In genomic region chr19:54665530-54665929, GRCh38 we compare ENCODE assay signal across 25 cellular contexts. TPM values are rescaled to one million over a fixed set of nuclear protein-coding genes. Genes with fewer than 3 reads are reported as not detected.
DNase-seq lines count a peak whose midpoint lies in the region; ATAC-seq, FAIRE-seq and TF ChIP-seq lines count a peak whose summit lies in the region.
"Had no signal": no experiment of that assay in that cellular context is flagged by ENCODE, and none has a peak within 500 bp of the region (broad histone marks: within the 10 kb centered on the region; RNA-seq: fewer than 3 reads in every experiment).

No MANE protein-coding gene starts in this region.

- no peaks in the 10 kb centered on the region for H3K9me2 ChIP-seq in MM.1S (replicated peaks; ENCODE audit: insufficient read depth, low read length)

- no peak overlapping the region for H3K9ac ChIP-seq in MM.1S (ENCODE audit: low read length)
- no peak overlapping the region for H3K9ac ChIP-seq in K562 (ENCODE audit: insufficient read depth in 1 of 2, low read depth in 2 of 2, low read length in 2 of 2)

- ATAC-seq in K562 (no peak), HG02678 (IDR thresholded peaks at IDR 0.05; ENCODE audit: unreplicated experiment) (no peak)
- ATAC-seq in stimulated activated naive B cell treated with anti-CD40 and anti-IgM and Interleukin-4, amounts not matched to agents 10 μg/mL and 1 μg/mL and 100 μg/mL, for 72 hours (replicated peaks) = no peak
- no peak for ATAC-seq in stimulated activated effector memory CD8-positive, alpha-beta T cell treated with anti-CD3 and anti-CD28 coated beads, Interleukin-12 subunit alpha, Interleukin-12 subunit beta, amount 100 ng/mL, for 72 hours

- TF ChIP-seq EP300 in K562 (IDR thresholded peaks at IDR 0.05; ENCODE audit: low read length) (no peak), esophagus muscularis mucosa (IDR thresholded peaks at IDR 0.05) (no peak)

- peak overlapping the region; percentile 65; the same call in 1 of the 2 replicates for H3K4me2 ChIP-seq in MM.1S (ENCODE audit: low read depth, low read length)
- H3K4me2 ChIP-seq in K562 (ENCODE audit: insufficient read depth, low read length) = no peak overlapping the region
- H3K4me2 ChIP-seq: A549 had no signal

- H2AFZ ChIP-seq in MM.1S (ENCODE audit: low read length) = no peak overlapping the region
- no peak overlapping the region for H2AFZ ChIP-seq in K562 (ENCODE audit: low read depth, low read length)

- no peaks in the 10 kb centered on the region for H3K36me3 ChIP-seq in MM.1S (replicated peaks; ENCODE audit: insufficient read depth, low read length)
- no peaks in the 10 kb centered on the region for H3K36me3 ChIP-seq in K562 (ENCODE audit: control insufficient read depth, insufficient read depth, low read length)
- no peaks in the 10 kb centered on the region for H3K36me3 ChIP-seq in esophagus muscularis mucosa
- H3K36me3 ChIP-seq: BE2C had no signal

- H3K36me3 Mint-ChIP-seq in stimulated activated naive B cell treated with anti-CD40 and anti-IgM and Interleukin-4, amounts not matched to agents 10 μg/mL and 1 μg/mL and 100 μg/mL, for 72 hours = peaks cover 39 to 45% of the 10 kb centered on the region in 2 donors
- no peaks in the 10 kb centered on the region for H3K36me3 Mint-ChIP-seq in stimulated activated effector memory CD8-positive, alpha-beta T cell treated with anti-CD3 and anti-CD28 coated beads, Interleukin-12 subunit alpha, Interleukin-12 subunit beta, amount 100 ng/mL, for 72 hours

- 3% methylated on average over 6 of the region's 6 CpGs for WGBS in K562 (ENCODE audit: insufficient coverage, low coverage, missing lambda C conversion rate)
- 83% methylated on average over 6 of the region's 6 CpGs for WGBS in esophagus muscularis mucosa

- H3K27me3 Mint-ChIP-seq in stimulated activated naive B cell treated with anti-CD40 and anti-IgM and Interleukin-4, amounts not matched to agents 10 μg/mL and 1 μg/mL and 100 μg/mL, for 72 hours = peaks cover 14 to 30% of the 10 kb centered on the region in 2 donors

- no peak for FAIRE-seq in K562 (lab: Jason Lieb, UNC)
- FAIRE-seq: A549, D721Med, GM12891, H1 had no signal

- CTCF ChIA-PET in K562 (lab: Yijun Ruan, JAX; ENCODE audit: low intra/inter-chr PET ratio) = no interaction called here

- no peak overlapping the region for H3K4me3 Mint-ChIP-seq in stimulated activated naive B cell treated with anti-CD40 and anti-IgM and Interleukin-4, amounts not matched to agents 10 μg/mL and 1 μg/mL and 100 μg/mL, for 72 hours
- no peak overlapping the region for H3K4me3 Mint-ChIP-seq in stimulated activated effector memory CD8-positive, alpha-beta T cell treated with anti-CD3 and anti-CD28 coated beads, Interleukin-12 subunit alpha, Interleukin-12 subunit beta, amount 100 ng/mL, for 72 hours
- H3K4me3 Mint-ChIP-seq: CD4-positive, alpha-beta T cell; CD8-positive, alpha-beta memory T cell had no signal

- H3K9me1 ChIP-seq in K562 (ENCODE audit: control insufficient read depth, insufficient read depth, low read length) = no peaks in the 10 kb centered on the region

- peaks cover 14 to 20% of the 10 kb centered on the region in 2 donors for H3K9me3 Mint-ChIP-seq in stimulated activated naive B cell treated with anti-CD40 and anti-IgM and Interleukin-4, amounts not matched to agents 10 μg/mL and 1 μg/mL and 100 μg/mL, for 72 hours
- H3K9me3 Mint-ChIP-seq in stimulated activated effector memory CD8-positive, alpha-beta T cell treated with anti-CD3 and anti-CD28 coated beads, Interleukin-12 subunit alpha, Interleukin-12 subunit beta, amount 100 ng/mL, for 72 hours = peaks cover 5% of the 10 kb centered on the region

- peak overlapping the region; percentile 48; the same call in 1 of the 2 replicates for H3K27ac ChIP-seq in MM.1S (ENCODE audit: low read length)
- H3K27ac ChIP-seq in K562 (ENCODE audit: extremely low read depth, low read depth, low read length) = no peak overlapping the region
- H3K27ac ChIP-seq in esophagus muscularis mucosa (replicated peaks in 1 of 4) = no peak overlapping the region
- H3K27ac ChIP-seq: A549 had no signal

- H3K4me3 ChIP-seq in MM.1S (ENCODE audit: low read length) (no peak overlapping the region; the same call in 1 of the 2 replicates), K562 (no peak overlapping the region), esophagus muscularis mucosa (no peak overlapping the region)
- H3K4me3 ChIP-seq: A549 had no signal

- TF ChIP-seq CTCF in MM.1S (IDR thresholded peaks at IDR 0.05; ENCODE audit: low read length) (no peak), K562 (IDR thresholded peaks at IDR 0.05 in 2 of 3, conservative IDR thresholded peaks at IDR 0.05 in 1 of 3; ENCODE audit: insufficient read depth in 2 of 3, low read depth in 1 of 3, low read length in 3 of 3) (no peak), esophagus muscularis mucosa (IDR thresholded peaks at IDR 0.05) (no peak)

- DNase-seq in MM.1S (no peak), K562 (ENCODE audit: extremely low read depth in 1 of 4, low spot score in 3 of 4) (no peak), esophagus muscularis mucosa (ENCODE audit: extremely low spot score) (peak; percentile 19), SKM-1 (lab: John Stamatoyannopoulos, UW; ENCODE audit: unreplicated experiment) (no peak)
- DNase-seq in stimulated activated naive B cell treated with anti-CD40 and anti-IgM and Interleukin-4, amounts not matched to agents 10 μg/mL and 1 μg/mL and 100 μg/mL, for 72 hours = no peak
- no peak for DNase-seq in stimulated activated effector memory CD8-positive, alpha-beta T cell treated with anti-CD3 and anti-CD28 coated beads, Interleukin-12 subunit alpha, Interleukin-12 subunit beta, amount 100 ng/mL, for 72 hours (ENCODE audit: low spot score in 2 of 2)
- DNase-seq: 8988T; ACHN; AML-193; BE2C; CD4-positive, alpha-beta T cell; CD8-positive, alpha-beta memory T cell; DMS 273 treated with DMSO at 0.1 percent for 48 hours; DMS79; EL; GDM1; H7; HCEC 1CT had no signal

- peaks cover 27% of the 10 kb centered on the region for H3K4me1 ChIP-seq in MM.1S (ENCODE audit: low read length)
- H3K4me1 ChIP-seq in K562 (replicated peaks in 1 of 2; ENCODE audit: control insufficient read depth in 2 of 2, insufficient read depth in 2 of 2, low read length in 2 of 2) = no peaks in the 10 kb centered on the region
- H3K4me1 ChIP-seq in esophagus muscularis mucosa = no peaks in the 10 kb centered on the region
- H3K4me1 ChIP-seq: A549, BE2C had no signal

- no TSS peak for BruUV-seq in K562 (replicated peaks; lab: Mats Ljungman, UMichigan)

- peak overlapping the region; percentile 22 for H3K27ac Mint-ChIP-seq in stimulated activated naive B cell treated with anti-CD40 and anti-IgM and Interleukin-4, amounts not matched to agents 10 μg/mL and 1 μg/mL and 100 μg/mL, for 72 hours
- H3K27ac Mint-ChIP-seq in stimulated activated effector memory CD8-positive, alpha-beta T cell treated with anti-CD3 and anti-CD28 coated beads, Interleukin-12 subunit alpha, Interleukin-12 subunit beta, amount 100 ng/mL, for 72 hours = no peak overlapping the region
- H3K27ac Mint-ChIP-seq: CD4-positive, alpha-beta T cell; CD8-positive, alpha-beta memory T cell had no signal

- no peak for TF ChIP-seq POLR2A in K562 (conservative IDR thresholded peaks at IDR 0.05)
- TF ChIP-seq POLR2A in esophagus muscularis mucosa (IDR thresholded peaks at IDR 0.05; ENCODE audit: low read depth) = no peak

- peaks cover 18% of the 10 kb centered on the region for H3K27me3 ChIP-seq in MM.1S (replicated peaks; ENCODE audit: insufficient read depth, low read length)
- peaks cover 20 to 59% of the 10 kb centered on the region in 2 experiments; a peak in 4 of 5 replicates for H3K27me3 ChIP-seq in K562 (ENCODE audit: control insufficient read depth in 2 of 2, insufficient read depth in 2 of 2, low read length in 2 of 2)
- peaks cover 0 to 55% (median 0%) of the 10 kb centered on the region in 4 donors for H3K27me3 ChIP-seq in esophagus muscularis mucosa
- H3K27me3 ChIP-seq: BE2C; BLaER1 treated with 17β-estradiol and CSF1 and Interleukin-3, amounts not matched to agents 10 nM and 100 nM had no signal

- no peaks in the 10 kb centered on the region for H4K20me1 ChIP-seq in MM.1S (ENCODE audit: insufficient read depth, low read length)
- H4K20me1 ChIP-seq in K562 (replicated peaks; ENCODE audit: control insufficient read depth, insufficient read depth, low read length) = peaks cover 5% of the 10 kb centered on the region; the same call in 1 of the 2 replicates

- POLR2A ChIA-PET in K562 (lab: Yijun Ruan, JAX) = interaction anchor here (0.6 kb wide), 1 partner anchor 8 kb away, joined by 3 read pairs; no protein-coding TSS in a partner anchor

- H3F3A ChIP-seq in MM.1S (ENCODE audit: insufficient read depth, low read length) = peaks cover 17% of the 10 kb centered on the region; the same call in 1 of the 2 replicates

- in situ Hi-C loops in K562 (cut with MboI) = loop anchor here (25.0 kb wide), 1 partner anchor 772 kb away; the partner anchor contains the start of gene SHISA7

- H3K4me1 Mint-ChIP-seq in stimulated activated naive B cell treated with anti-CD40 and anti-IgM and Interleukin-4, amounts not matched to agents 10 μg/mL and 1 μg/mL and 100 μg/mL, for 72 hours = peaks cover 25 to 43% of the 10 kb centered on the region in 2 donors
- H3K4me1 Mint-ChIP-seq in stimulated activated effector memory CD8-positive, alpha-beta T cell treated with anti-CD3 and anti-CD28 coated beads, Interleukin-12 subunit alpha, Interleukin-12 subunit beta, amount 100 ng/mL, for 72 hours = no peaks in the 10 kb centered on the region
- H3K4me1 Mint-ChIP-seq: CD8-positive, alpha-beta memory T cell had no signal

- intact Hi-C loops in K562 (cut with micrococcal nuclease) (no loop called here), esophagus muscularis mucosa (cut with DNase I) (no loop called here)

- no peak for TF ChIP-seq RAD21 in K562 (CRISPR knock-in tag; conservative IDR thresholded peaks at IDR 0.05 in 1 of 2, IDR thresholded peaks at IDR 0.05 in 1 of 2)

- H3K9me3 ChIP-seq in MM.1S (replicated peaks; ENCODE audit: insufficient read depth, low read length) (no peaks in the 10 kb centered on the region), K562 (replicated peaks; ENCODE audit: control insufficient read depth, insufficient read depth, low read depth, low read length) (no peaks in the 10 kb centered on the region), esophagus muscularis mucosa (peaks cover 0 to 34% (median 9%) of the 10 kb centered on the region in 4 donors)
- H3K9me3 ChIP-seq: A549 had no signal

- H3K79me2 ChIP-seq in MM.1S (ENCODE audit: low read length) = peaks cover 24% of the 10 kb centered on the region
- H3K79me2 ChIP-seq in K562 (ENCODE audit: control insufficient read depth, insufficient read depth, low read length) = no peaks in the 10 kb centered on the region

RNA-seq across cellular contexts. Expression of gene LILRB4, which starts 2.7 kb away (rescaled TPM):
- not detected in 2 replicates for total RNA-seq in K562 (2011; cell fraction: chromatin; rRNA removed; ENCODE audit: low replicate concordance)
- total RNA-seq in K562 (2011; cell fraction: nucleolus; rRNA removed) = not detected in 2 replicates
- not detected in 2 replicates for total RNA-seq in K562 (2011; cell fraction: nucleoplasm; rRNA removed)
- total RNA-seq in K562 (2014; rRNA removed) (not detected in 2 replicates), K562 (2014; rRNA removed; fragmentation: Illumina TruSeq; extraction: Trizol) (not detected in 2 replicates), K562 (2015; rRNA removed; fragmentation: Illumina TruSeq; extraction: Trizol) (not detected in 2 replicates), K562 (2021) (not detected in 2 replicates), esophagus muscularis mucosa (10 to 100 TPM in 1 of 4 donors, 1 to 10 TPM in 3; 4.9 to 16.2 (median 6.5) TPM)
- polyA plus RNA-seq in K562 (2011; rRNA removed) (not detected in 2 replicates), K562 (2014; fragmentation: Illumina TruSeq; extraction: Trizol) (not detected in 2 replicates), K562 (2014; fragmentation: Nextera tagmentation; extraction: Ambion mirVana) (not detected), K562 (2014; rRNA removed) (not detected in 2 replicates)
- polyA plus RNA-seq in K562 (2011; cell fraction: cytosol; rRNA removed) = 0.22 TPM in 1 of 2 replicates, not detected in the other
- not detected in 2 replicates for polyA plus RNA-seq in K562 (2011; cell fraction: nucleus; rRNA removed)
- 0.21 TPM in 1 of 2 replicates, not detected in the other for polyA plus RNA-seq in K562 (2012)
- not detected in 2 replicates for polyA minus RNA-seq in K562 (2011; rRNA and poly(A)+ RNA removed)
- not detected in 2 replicates for polyA minus RNA-seq in K562 (2011; cell fraction: cytosol; rRNA and poly(A)+ RNA removed)
- polyA minus RNA-seq in K562 (2011; cell fraction: nucleus; rRNA and poly(A)+ RNA removed) = not detected in 2 replicates
- total RNA-seq: H1, H7 had no signal
- polyA plus RNA-seq: A549; CD8-positive, alpha-beta memory T cell; H1 had no signal

RNA-seq across cellular contexts. Expression of gene LILRB1, which starts 35.2 kb away (rescaled TPM):
- total RNA-seq in K562 (2011; cell fraction: chromatin; rRNA removed; ENCODE audit: low replicate concordance) = not detected in 2 replicates
- not detected in 2 replicates for total RNA-seq in K562 (2011; cell fraction: nucleolus; rRNA removed)
- total RNA-seq in K562 (2011; cell fraction: nucleoplasm; rRNA removed) = not detected in 2 replicates
- not detected in 2 replicates for total RNA-seq in K562 (2014; rRNA removed)
- total RNA-seq in K562 (2014; rRNA removed; fragmentation: Illumina TruSeq; extraction: Trizol) = not detected in 2 replicates
- not detected in 2 replicates for total RNA-seq in K562 (2015; rRNA removed; fragmentation: Illumina TruSeq; extraction: Trizol)
- not detected in 2 replicates for total RNA-seq in K562 (2021)
- not detected in 2 replicates for polyA plus RNA-seq in K562 (2011; rRNA removed)
- polyA plus RNA-seq in K562 (2011; cell fraction: cytosol; rRNA removed) = not detected in 2 replicates
- polyA plus RNA-seq in K562 (2011; cell fraction: nucleus; rRNA removed) = 0.06 TPM in 1 of 2 replicates, not detected in the other
- polyA plus RNA-seq in K562 (2012) = not detected in 2 replicates
- polyA plus RNA-seq in K562 (2014; fragmentation: Illumina TruSeq; extraction: Trizol) = not detected in 2 replicates
- polyA plus RNA-seq in K562 (2014; fragmentation: Nextera tagmentation; extraction: Ambion mirVana) = not detected
- not detected in 2 replicates for polyA plus RNA-seq in K562 (2014; rRNA removed)
- polyA minus RNA-seq in K562 (2011; rRNA and poly(A)+ RNA removed) = not detected in 2 replicates
- polyA minus RNA-seq in K562 (2011; cell fraction: cytosol; rRNA and poly(A)+ RNA removed) = not detected in 2 replicates
- not detected in 2 replicates for polyA minus RNA-seq in K562 (2011; cell fraction: nucleus; rRNA and poly(A)+ RNA removed)
- total RNA-seq in esophagus muscularis mucosa = 1 to 10 TPM; 1.4 to 5.0 (median 2.7) TPM
- total RNA-seq: H1, H7 had no signal
- polyA plus RNA-seq: A549, H1 had no signal

RNA-seq across cellular contexts. Expression of gene KIR3DL3, which starts 58.7 kb away (rescaled TPM):
- total RNA-seq in K562 (2011; cell fraction: chromatin; rRNA removed; ENCODE audit: low replicate concordance) = not detected in 2 replicates
- not detected in 2 replicates for total RNA-seq in K562 (2011; cell fraction: nucleolus; rRNA removed)
- total RNA-seq in K562 (2011; cell fraction: nucleoplasm; rRNA removed) = not detected in 2 replicates
- total RNA-seq in K562 (2014; rRNA removed) (not detected in 2 replicates), K562 (2014; rRNA removed; fragmentation: Illumina TruSeq; extraction: Trizol) (not detected in 2 replicates), K562 (2015; rRNA removed; fragmentation: Illumina TruSeq; extraction: Trizol) (not detected in 2 replicates), K562 (2021) (not detected in 2 replicates), esophagus muscularis mucosa (not detected)
- polyA plus RNA-seq in K562 (2011; rRNA removed) (not detected in 2 replicates), K562 (2014; fragmentation: Illumina TruSeq; extraction: Trizol) (not detected in 2 replicates), K562 (2014; fragmentation: Nextera tagmentation; extraction: Ambion mirVana) (under 1 TPM in 1 of 2 experiments, not detected in 1; 0.11 TPM), K562 (2014; rRNA removed) (not detected in 2 replicates)
- not detected in 2 replicates for polyA plus RNA-seq in K562 (2011; cell fraction: cytosol; rRNA removed)
- polyA plus RNA-seq in K562 (2011; cell fraction: nucleus; rRNA removed) = not detected in 2 replicates
- not detected in 2 replicates for polyA plus RNA-seq in K562 (2012)
- polyA minus RNA-seq in K562 (2011; rRNA and poly(A)+ RNA removed) = not detected in 2 replicates
- not detected in 2 replicates for polyA minus RNA-seq in K562 (2011; cell fraction: cytosol; rRNA and poly(A)+ RNA removed)
- not detected in 2 replicates for polyA minus RNA-seq in K562 (2011; cell fraction: nucleus; rRNA and poly(A)+ RNA removed)
- total RNA-seq: CD4-positive, alpha-beta T cell; CD8-positive, alpha-beta memory T cell; H1; H7 had no signal
- polyA plus RNA-seq: A549, CD14-positive monocyte, H1 had no signal

Comparison
In these comparisons a context has a peak if more than half of its experiments do, and no peak if none do; other contexts are left out.
1. RNA of gene LILRB4, which starts 2.7 kb away (total RNA-seq): 4.9 to 16.2 TPM in esophagus muscularis mucosa; not detected in K562; every median in the first group is over 4 times any median in the second.